9 cellular contexts compared by ENCODE assay signal in the genomic region with DNA sequence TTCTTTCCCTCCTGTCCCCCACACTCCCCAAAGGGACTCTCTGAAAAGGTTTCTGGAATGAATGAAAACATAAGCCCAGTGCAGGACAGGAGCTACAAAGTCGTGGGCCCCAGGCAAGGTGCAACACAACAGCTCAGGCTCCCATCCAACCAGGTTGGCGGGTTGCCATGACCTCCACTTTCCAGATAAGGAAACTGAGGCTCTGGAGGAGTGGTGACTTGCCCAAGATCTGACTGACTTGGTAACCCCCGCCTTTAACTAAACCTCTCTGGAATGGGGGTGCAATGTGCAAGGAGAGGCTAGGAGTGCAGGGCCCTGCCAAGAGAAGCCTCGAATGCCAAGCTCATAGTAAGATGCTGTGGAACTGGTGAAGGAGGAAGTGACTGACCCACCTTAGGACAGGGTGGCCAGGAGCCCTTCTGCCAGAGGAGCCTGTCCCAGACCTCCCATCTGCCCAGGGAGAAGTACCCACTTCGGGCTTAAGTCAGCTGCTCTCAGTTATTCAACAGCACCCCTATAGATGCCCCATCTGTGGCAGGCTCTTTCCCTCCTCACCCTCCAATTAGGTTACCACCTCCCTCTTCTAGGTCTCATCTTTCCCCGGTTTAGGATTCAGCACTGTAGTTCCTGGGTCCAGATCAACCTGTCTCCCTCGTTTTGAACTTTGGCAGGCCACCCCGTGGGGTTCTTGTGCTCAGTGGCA. TPM values are rescaled to one million over a fixed set of nuclear protein-coding genes. Genes with fewer than 3 reads are reported as not detected.
DNase-seq lines count a peak whose midpoint lies in the region; TF ChIP-seq lines count a peak whose summit lies in the region.
"Had no signal": no experiment of that assay in that cellular context is flagged by ENCODE, and none has a peak within 500 bp of the region (broad histone marks: within the 10 kb centered on the region; RNA-seq: fewer than 3 reads in every experiment).

No MANE protein-coding gene starts in this region.

- H2BK12ac ChIP-seq in trophoblast cell (ENCODE audit: low read length): peak overlapping the region; percentile 48

- H3K27me3 ChIP-seq in DOHH2 (ENCODE audit: control insufficient read depth, low read length) (no peaks in the 10 kb centered on the region), SJSA1 (replicated peaks) (no peaks in the 10 kb centered on the region), trophoblast cell (ENCODE audit: insufficient read depth, low read length) (no peaks in the 10 kb centered on the region)

- H3K4me2 ChIP-seq in DOHH2 (ENCODE audit: low read length) (peak overlapping the region; percentile 90), trophoblast cell (ENCODE audit: low read length) (no peak overlapping the region)

- H4K8ac ChIP-seq in trophoblast cell (ENCODE audit: low read depth, low read length): peak overlapping the region; percentile 92

- peaks cover 32% of the 10 kb centered on the region for H3K79me2 ChIP-seq in DOHH2 (ENCODE audit: control insufficient read depth, low read length)
- peaks cover 12% of the 10 kb centered on the region for H3K79me2 ChIP-seq in trophoblast cell (ENCODE audit: control insufficient read depth, insufficient read depth, low read length, poor library complexity)

- DNase-seq in SJSA1 (ENCODE audit: low read depth in 1 of 2, low spot score in 2 of 2): no peak
- DNase-seq in epithelial cell of proximal tubule (ENCODE audit: low read depth): no peak
- no peak for DNase-seq in trophoblast cell
- DNase-seq in superior temporal gyrus (ENCODE audit: extremely low spot score): no peak
- no peak for DNase-seq in SW 1271 (lab: John Stamatoyannopoulos, UW)
- DNase-seq in stimulated activated CD4-positive, alpha-beta T cell treated with anti-CD3 and anti-CD28 coated beads, Interleukin-4, amount 100 ng/mL, for 24 hours: no peak
- DNase-seq in kidney glomerular epithelial cell (lab: John Stamatoyannopoulos, UW): no peak
- DNase-seq: NCI-H2081 treated with DMSO at 0.1 percent for 48 hours had no signal

- no peak overlapping the region for H4K12ac ChIP-seq in trophoblast cell (ENCODE audit: low read depth, low read length)

- H3K27ac ChIP-seq in DOHH2 (ENCODE audit: low read depth, low read length) (no peak overlapping the region), SJSA1 (no peak overlapping the region), trophoblast cell (ENCODE audit: low read depth, low read length) (no peak overlapping the region)

- H3K4me1 ChIP-seq in DOHH2 (ENCODE audit: control insufficient read depth, low read length) (peaks cover 23% of the 10 kb centered on the region), SJSA1 (replicated peaks) (peaks cover 37% of the 10 kb centered on the region), trophoblast cell (ENCODE audit: control insufficient read depth in 1 of 2, insufficient read depth in 2 of 2, low read length in 2 of 2) (peaks cover 38 to 44% of the 10 kb centered on the region in 2 experiments)

- no peak overlapping the region for H2BK5ac ChIP-seq in trophoblast cell (ENCODE audit: low read depth, low read length, poor library complexity)

- H3K9ac ChIP-seq in trophoblast cell (ENCODE audit: low read length): no peak overlapping the region

- H3K14ac ChIP-seq in trophoblast cell (ENCODE audit: low read length): no peak overlapping the region

- no peak overlapping the region for H3K23ac ChIP-seq in trophoblast cell (ENCODE audit: low read length)

- no peak overlapping the region for H2AFZ ChIP-seq in trophoblast cell (ENCODE audit: insufficient read depth, low read length, poor library complexity)

- H2BK120ac ChIP-seq in trophoblast cell (ENCODE audit: insufficient read depth, low read length, poor library complexity): peak overlapping the region; percentile 60

- H3K4ac ChIP-seq in trophoblast cell (ENCODE audit: low read depth, low read length): no peak overlapping the region

- no CpG with 5 or more reads among the region's 8 CpGs for WGBS in trophoblast cell (ENCODE audit: extremely low coverage, insufficient coverage, insufficient read length)

- no peaks in the 10 kb centered on the region for H3F3A ChIP-seq in DOHH2 (ENCODE audit: control insufficient read depth, insufficient read depth)

- H3K9me2 ChIP-seq in DOHH2 (replicated peaks; ENCODE audit: control insufficient read depth, low read length): no peaks in the 10 kb centered on the region

- TF ChIP-seq CTCF in DOHH2 (IDR thresholded peaks at IDR 0.05; ENCODE audit: low read depth, low read length, poor library complexity, severe bottlenecking): no peak
- TF ChIP-seq CTCF in epithelial cell of proximal tubule (conservative IDR thresholded peaks at IDR 0.05; ENCODE audit: low read depth, low read length): no peak

- H3K79me1 ChIP-seq in trophoblast cell (ENCODE audit: low read length): peaks cover 9% of the 10 kb centered on the region

- no peak overlapping the region for H3K18ac ChIP-seq in trophoblast cell (ENCODE audit: low read length)

- H3K4me3 ChIP-seq in DOHH2 (ENCODE audit: low read length) (peak overlapping the region; percentile 91), SJSA1 (peak overlapping the region; percentile 88; the same call in 1 of the 2 replicates), epithelial cell of proximal tubule (ENCODE audit: low read depth, low read length) (peak overlapping the region; percentile 78), trophoblast cell (ENCODE audit: low read depth, low read length) (no peak overlapping the region)

- peak overlapping the region; percentile 71 for H2AK5ac ChIP-seq in trophoblast cell (ENCODE audit: low read length)

- H4K20me1 ChIP-seq in DOHH2 (ENCODE audit: control insufficient read depth, insufficient read depth, low read depth, low read length): no peaks in the 10 kb centered on the region

- H3K9me3 ChIP-seq in DOHH2 (ENCODE audit: control insufficient read depth, insufficient read depth, low read length) (no peaks in the 10 kb centered on the region), SJSA1 (replicated peaks) (no peaks in the 10 kb centered on the region), trophoblast cell (ENCODE audit: insufficient read depth, low read depth, low read length) (no peaks in the 10 kb centered on the region)

- H4K91ac ChIP-seq in trophoblast cell (ENCODE audit: low read depth, low read length): peak overlapping the region; percentile 89

- H3K36me3 ChIP-seq in DOHH2 (ENCODE audit: control insufficient read depth, low read length): peaks cover 31% of the 10 kb centered on the region
- H3K36me3 ChIP-seq in SJSA1: peaks cover 21% of the 10 kb centered on the region
- H3K36me3 ChIP-seq in trophoblast cell (ENCODE audit: control insufficient read depth in 1 of 2, insufficient read depth in 2 of 2, low read length in 2 of 2): peaks cover 15 to 18% of the 10 kb centered on the region in 2 experiments

RNA-seq across cellular contexts. Expression of gene TNNC1, which starts 0.5 kb away (rescaled TPM):
- total RNA-seq in SJSA1 (2014; rRNA removed; shearing (Covaris generic)): 18.2 and 32.1 TPM in 2 replicates
- 0.51 and 0.58 TPM in 2 replicates for total RNA-seq in epithelial cell of proximal tubule
- polyA plus RNA-seq in trophoblast cell (2013): 5.7 and 6.0 TPM in 2 replicates

RNA-seq across cellular contexts. Expression of gene NISCH, which starts 1.0 kb away (rescaled TPM):
- total RNA-seq in SJSA1 (2014; rRNA removed; shearing (Covaris generic)): 22.4 and 24.8 TPM in 2 replicates
- total RNA-seq in epithelial cell of proximal tubule: 27.8 and 40.8 TPM in 2 replicates
- 52.2 and 53.5 TPM in 2 replicates for polyA plus RNA-seq in trophoblast cell (2013)

RNA-seq across cellular contexts. Expression of gene SEMA3G, which starts 9.5 kb away (rescaled TPM):
- 0.13 TPM in 1 of 2 replicates, not detected in the other for total RNA-seq in SJSA1 (2014; rRNA removed; shearing (Covaris generic))
- 0.43 and 5.1 TPM in 2 replicates for total RNA-seq in epithelial cell of proximal tubule
- polyA plus RNA-seq in trophoblast cell (2013): 1.1 TPM in 2 replicates

RNA-seq across cellular contexts. Expression of gene STAB1, which starts 40.8 kb away (rescaled TPM):
- not detected in 2 replicates for total RNA-seq in SJSA1 (2014; rRNA removed; shearing (Covaris generic))
- total RNA-seq in epithelial cell of proximal tubule: 0.14 and 0.52 TPM in 2 replicates
- polyA plus RNA-seq in trophoblast cell (2013): 0.14 and 0.19 TPM in 2 replicates

RNA-seq across cellular contexts. Expression of gene PHF7, which starts 43.9 kb away (rescaled TPM):
- 7.6 and 9.5 TPM in 2 replicates for total RNA-seq in SJSA1 (2014; rRNA removed; shearing (Covaris generic))
- total RNA-seq in epithelial cell of proximal tubule: 5.8 and 7.3 TPM in 2 replicates
- polyA plus RNA-seq in trophoblast cell (2013): 3.9 and 4.5 TPM in 2 replicates

Comparison
In these comparisons a context has a peak if more than half of its experiments do, and no peak if none do; other contexts are left out.
1. RNA of gene TNNC1, which starts 0.5 kb away (total RNA-seq): 18.2 to 32.1 TPM in SJSA1; 0.51 to 0.58 TPM in epithelial cell of proximal tubule; every median in the first group is over 10 times any median in the second.